In genomic region chr5:51664491-51665294, GRCh38 we compare ENCODE assay signal across 21 cellular contexts.
A peak's percentile ranks its signal among the peaks of the same experiment; 100 is the strongest.
DNase-seq lines count a peak whose midpoint lies in the region; ATAC-seq and TF ChIP-seq lines count a peak whose summit lies in the region.
"Had no signal": no experiment of that assay in that cellular context is flagged by ENCODE, and none has a peak within 500 bp of the region (broad histone marks: within the 10 kb centered on the region; RNA-seq: fewer than 3 reads in every experiment).

No MANE protein-coding gene starts in this region.

- peaks cover 1% of the 10 kb centered on the region for H3K27me3 Mint-ChIP-seq in glutamatergic neuron (ENCODE audit: unreplicated experiment)
- H3K27me3 Mint-ChIP-seq: CD4-positive, alpha-beta T cell had no signal

- TF ChIP-seq POLR2A in gastrocnemius medialis (IDR thresholded peaks at IDR 0.05) = no peak

- H3K27me3 ChIP-seq in gastrocnemius medialis = no peaks in the 10 kb centered on the region
- H3K27me3 ChIP-seq: BLaER1 treated with 17β-estradiol and CSF1 and Interleukin-3, amounts not matched to agents 10 nM and 100 nM had no signal

- in situ Hi-C loops in gastrocnemius medialis (cut with MboI; ENCODE audit: low sequenced_read_pairs in 4 of 4) = no loop called here

- H3K9me3 ChIP-seq in gastrocnemius medialis = no peaks in the 10 kb centered on the region
- H3K9me3 ChIP-seq: A549; BLaER1 treated with 17β-estradiol and CSF1 and Interleukin-3, amounts not matched to agents 10 nM and 100 nM had no signal

- TF ChIP-seq CTCF in glutamatergic neuron (IDR thresholded peaks at IDR 0.05; ENCODE audit: partially characterized antibody, unreplicated experiment) (no peak), gastrocnemius medialis (IDR thresholded peaks at IDR 0.05 in 4 of 5, conservative IDR thresholded peaks at IDR 0.05 in 1 of 5) (no peak)

- H3K4me1 Mint-ChIP-seq in glutamatergic neuron (ENCODE audit: low read depth, unreplicated experiment) = peaks cover 13% of the 10 kb centered on the region

- ATAC-seq in HG03342 (IDR thresholded peaks at IDR 0.05; ENCODE audit: unreplicated experiment) (no peak), gastrocnemius medialis (no peak)
- ATAC-seq: A549, HepG2 had no signal

- POLR2A ChIA-PET in HEK293T (lab: Yijun Ruan, JAX) = no interaction called here

- intact Hi-C loops in gastrocnemius medialis (cut with DNase I; ENCODE audit: low total_unique reads) = no loop called here

- peak overlapping the region; percentile 59 for H3K4me3 Mint-ChIP-seq in glutamatergic neuron (ENCODE audit: unreplicated experiment)
- H3K4me3 Mint-ChIP-seq: CD4-positive, alpha-beta T cell had no signal

- DNase-seq in HEK293T (ENCODE audit: extremely low spot score) (no peak), NCI-H2227 (lab: John Stamatoyannopoulos, UW; ENCODE audit: unreplicated experiment) (peak; percentile 19), glutamatergic neuron (no peak), retina (peak; percentile 32), NCI-H1694 (lab: John Stamatoyannopoulos, UW) (no peak), gastrocnemius medialis (no peak)
- DNase-seq: AML-193; CD4-positive, alpha-beta T cell; Karpas-422; NCI-H1092 treated with DMSO at 0.1 percent for 48 hours; NCI-H146; NCI-H2029; NCI-H2171 treated with DMSO at 0.1 percent for 48 hours; NCI-H446; NCI-H524 treated with DMSO at 0.1 percent for 48 hours; NCI-H774; SIG-M5 had no signal

- no peaks in the 10 kb centered on the region for H3K36me3 ChIP-seq in gastrocnemius medialis
- H3K36me3 ChIP-seq: BLaER1 treated with 17β-estradiol and CSF1 and Interleukin-3, amounts not matched to agents 10 nM and 100 nM had no signal

- H3K27ac ChIP-seq in gastrocnemius medialis = no peak overlapping the region
- H3K27ac ChIP-seq: A549; BLaER1 treated with 17β-estradiol and CSF1 and Interleukin-3, amounts not matched to agents 10 nM and 100 nM had no signal

- H3K4me1 ChIP-seq in gastrocnemius medialis = no peaks in the 10 kb centered on the region
- H3K4me1 ChIP-seq: A549; BLaER1 treated with 17β-estradiol and CSF1 and Interleukin-3, amounts not matched to agents 10 nM and 100 nM had no signal

- H3K4me3 ChIP-seq in gastrocnemius medialis = no peak overlapping the region
- H3K4me3 ChIP-seq: A549; BLaER1 treated with 17β-estradiol and CSF1 and Interleukin-3, amounts not matched to agents 10 nM and 100 nM had no signal

- no peaks in the 10 kb centered on the region for H3K9me3 Mint-ChIP-seq in glutamatergic neuron (ENCODE audit: unreplicated experiment)

- H3K27ac Mint-ChIP-seq in glutamatergic neuron (ENCODE audit: unreplicated experiment) = peak overlapping the region; percentile 25
- H3K27ac Mint-ChIP-seq: CD4-positive, alpha-beta T cell had no signal

- CTCF ChIA-PET in HEK293T (lab: Yijun Ruan, JAX) = no interaction called here

- no peaks in the 10 kb centered on the region for H3K36me3 Mint-ChIP-seq in glutamatergic neuron (ENCODE audit: unreplicated experiment)

TF ChIP-seq in HEK293T, 16 proteins besides CTCF, POLR2A, EP300 and RAD21:
- TF ChIP-seq CTBP1 (IDR thresholded peaks at IDR 0.05; ENCODE audit: borderline replicate concordance) = peak; percentile 17; the same call in 1 of the 2 replicates
- no peak for TF ChIP-seq ELF4 (IDR thresholded peaks at IDR 0.05)
- peak; percentile 92 for TF ChIP-seq PKNOX1 (IDR thresholded peaks at IDR 0.05)

Comparison
In these comparisons a context has a peak if more than half of its experiments do, and no peak if none do; other contexts are left out.
1. DNase-seq: peak in NCI-H2227 (single experiment) and retina (single experiment); none in HEK293T (single experiment), glutamatergic neuron (single experiment), NCI-H1694 (single experiment) and gastrocnemius medialis (0 of 2).